Comparison of ENCODE assay signal across 9 cellular contexts in genomic region chr7:82481499-82482097, GRCh38. TPM values are rescaled to one million over a fixed set of nuclear protein-coding genes. Genes with fewer than 3 reads are reported as not detected.
DNase-seq lines count a peak whose midpoint lies in the region; ATAC-seq and TF ChIP-seq lines count a peak whose summit lies in the region.
"Had no signal": no experiment of that assay in that cellular context is flagged by ENCODE, and none has a peak within 500 bp of the region (broad histone marks: within the 10 kb centered on the region; RNA-seq: fewer than 3 reads in every experiment).

No MANE protein-coding gene starts in this region.

- TF ChIP-seq CTCF in colonic mucosa (IDR thresholded peaks at IDR 0.05) = peak; percentile 58
- peak; percentile 75 for TF ChIP-seq CTCF in neural cell (IDR thresholded peaks at IDR 0.05; ENCODE audit: poor library complexity, severe bottlenecking)

- peak; percentile 80 for TF ChIP-seq RAD21 in neural cell (conservative IDR thresholded peaks at IDR 0.05)

- ATAC-seq in GM21723 (IDR thresholded peaks at IDR 0.05; ENCODE audit: unreplicated experiment) = peak; percentile 62

- H3K9me2 ChIP-seq in neural cell (ENCODE audit: insufficient read depth, low read length) = no peaks in the 10 kb centered on the region

- H3K27me3 ChIP-seq in colonic mucosa (no peaks in the 10 kb centered on the region), neural cell (ENCODE audit: insufficient read depth, low read depth, low read length) (no peaks in the 10 kb centered on the region)

- no peaks in the 10 kb centered on the region for H3F3A ChIP-seq in neural cell (ENCODE audit: insufficient read depth, low read length, poor library complexity, severe bottlenecking)

- no peak overlapping the region for H3K4me3 ChIP-seq in colonic mucosa
- no peak overlapping the region for H3K4me3 ChIP-seq in neural cell (ENCODE audit: low read length)

- no peaks in the 10 kb centered on the region for H3K4me1 ChIP-seq in colonic mucosa

- H3K4me2 ChIP-seq in neural cell (ENCODE audit: low read length) = no peak overlapping the region

- no peak overlapping the region for H2AFZ ChIP-seq in neural cell (ENCODE audit: low read depth, low read length)

- no peaks in the 10 kb centered on the region for H4K20me1 ChIP-seq in neural cell (ENCODE audit: insufficient read depth)

- no peaks in the 10 kb centered on the region for H3K79me2 ChIP-seq in neural cell (replicated peaks; ENCODE audit: insufficient read depth, low read length)

- H3K9me3 Mint-ChIP-seq in immature natural killer cell = peaks cover 0 to 10% (median 3%) of the 10 kb centered on the region in 6 donors

- no peaks in the 10 kb centered on the region for H3K27me3 Mint-ChIP-seq in immature natural killer cell (ENCODE audit: low read depth in 3 of 3)

- H3K9ac ChIP-seq in colonic mucosa (ENCODE audit: low read depth in 2 of 2, low read length in 2 of 2) (no peak overlapping the region), neural cell (ENCODE audit: low read length) (no peak overlapping the region)

- intact Hi-C loops in colonic mucosa (cut with DNase I) = no loop called here

- H3K36me3 ChIP-seq in colonic mucosa (no peaks in the 10 kb centered on the region), neural cell (ENCODE audit: insufficient read depth, low read length) (no peaks in the 10 kb centered on the region)

- H3K9me3 ChIP-seq in colonic mucosa (no peaks in the 10 kb centered on the region), neural cell (ENCODE audit: low read length) (no peaks in the 10 kb centered on the region)

- H3K27ac Mint-ChIP-seq in immature natural killer cell = no peak overlapping the region

- DNase-seq in EH (ENCODE audit: low read depth) = peak; percentile 35
- DNase-seq in NCI-H2081 (lab: John Stamatoyannopoulos, UW) = peak; percentile 19 to 40
- no peak for DNase-seq in colonic mucosa
- no peak for DNase-seq in immature natural killer cell
- DNase-seq in HK-2 (ENCODE audit: unreplicated experiment) = no peak
- no peak for DNase-seq in retina

- no peaks in the 10 kb centered on the region for H3K4me1 Mint-ChIP-seq in immature natural killer cell

- H3K27ac ChIP-seq in colonic mucosa = no peak overlapping the region
- H3K27ac ChIP-seq in neural cell (ENCODE audit: low read length) = no peak overlapping the region

- H3K36me3 Mint-ChIP-seq in immature natural killer cell = no peaks in the 10 kb centered on the region

- H3K4me3 Mint-ChIP-seq in immature natural killer cell = no peak overlapping the region

- no peak for TF ChIP-seq EP300 in neural cell (conservative IDR thresholded peaks at IDR 0.05; ENCODE audit: poor library complexity, severe bottlenecking)

TF ChIP-seq in neural cell, 6 proteins besides CTCF, POLR2A, EP300 and RAD21:
- TF ChIP-seq SMC3 (conservative IDR thresholded peaks at IDR 0.05; ENCODE audit: poor library complexity) = peak; percentile 85
- no peak for TF ChIP-seq MXI1 (conservative IDR thresholded peaks at IDR 0.05; ENCODE audit: poor library complexity, severe bottlenecking)

RNA-seq across cellular contexts. Expression of gene CACNA2D1, which starts 38.0 kb away (rescaled TPM):
- 1 to 10 TPM; 1.4 to 9.3 TPM for total RNA-seq in colonic mucosa
- polyA plus RNA-seq in neural cell = 6.7 and 7.0 TPM in 2 replicates
- polyA minus RNA-seq in neural cell = 34.4 and 35.1 TPM in 2 replicates
- polyA plus RNA-seq in immature natural killer cell = not detected
- total RNA-seq: T-helper 2 cell treated with Interferon-gamma antibody and Interleukin-4, amounts not matched to agents 100 ng/mL and 5 ng/mL, for 36 hours had no signal

Comparison
In these comparisons a context has a peak if more than half of its experiments do, and no peak if none do; other contexts are left out.
1. DNase-seq: peak in EH (single experiment) and NCI-H2081 (2 of 2); none in colonic mucosa (single experiment), immature natural killer cell (0 of 3), HK-2 (single experiment) and retina (single experiment).